In genomic region chr15:68290715-68291114, GRCh38 we compare ENCODE assay signal across 25 cellular contexts.
"Had no signal": no experiment of that assay in that cellular context is flagged by ENCODE, and none has a peak within 500 bp of the region (broad histone marks: within the 10 kb centered on the region; RNA-seq: fewer than 3 reads in every experiment).

No MANE protein-coding gene starts in this region.

- H3K9me3 ChIP-seq: ascending aorta, neutrophil, pancreas, prostate gland, spleen, transverse colon had no signal

- H3K4me3 Mint-ChIP-seq: activated naive CD8-positive, alpha-beta T cell treated with anti-CD3 and anti-CD28 coated beads, Interleukin-2, amount 10 ng/mL, durations not matched to agents 7 days and 5 days; brain; dendritic cell treated with granulocyte-macrophage colony-stimulating factor and Interleukin-4, amounts not matched to agents 40 ng/mL and 50 ng/mL, for 4 days; endodermal cell; mesothelial cell of epicardium; nephron progenitor cell; T-helper 1 cell treated with Interleukin-12 subunit alpha and Interleukin-12 subunit beta and Interleukin-4 antibody, amounts not matched to agents 30 μg/mL and 1 μg/mL, for 36 hours had no signal

- H3K4me3 ChIP-seq: ascending aorta, pancreas, prostate gland, spleen, transverse colon had no signal

- H3K9me3 Mint-ChIP-seq: activated naive CD8-positive, alpha-beta T cell treated with anti-CD3 and anti-CD28 coated beads, Interleukin-2, amount 10 ng/mL, durations not matched to agents 7 days and 5 days; activated T-cell treated with anti-CD3 and anti-CD28 coated beads, Interleukin-2, amount 50 U/mL, for 72 hours; dendritic cell treated with granulocyte-macrophage colony-stimulating factor and Interleukin-4, amounts not matched to agents 40 ng/mL and 50 ng/mL, for 4 days; endodermal cell; mesothelial cell of epicardium; naive B cell; T-helper 1 cell treated with Interleukin-12 subunit alpha and Interleukin-12 subunit beta and Interleukin-4 antibody, amounts not matched to agents 30 μg/mL and 1 μg/mL, for 36 hours had no signal

- H3K27me3 ChIP-seq: ascending aorta, neutrophil, pancreas, spleen, transverse colon had no signal

- H3K27ac ChIP-seq: ascending aorta, neutrophil, pancreas, prostate gland, spleen, transverse colon had no signal

- H3K36me3 ChIP-seq: prostate gland had no signal

- DNase-seq: activated CD4-positive, alpha-beta T cell treated with anti-CD3 and anti-CD28 coated beads, Interleukin-2, amount 50 U/mL, for 4 hours; activated CD4-positive, CD25-positive, alpha-beta regulatory T cell treated with anti-CD3 and anti-CD28 coated beads, Interleukin-2, amount 50 U/mL, for 72 hours; activated naive CD4-positive, alpha-beta T cell; activated naive CD8-positive, alpha-beta T cell treated with anti-CD3 and anti-CD28 coated beads, Interleukin-2, amount 10 ng/mL, durations not matched to agents 7 days and 5 days; activated T-cell treated with anti-CD3 and anti-CD28 coated beads for 4 hours; activated T-cell treated with anti-CD3 and anti-CD28 coated beads, Interleukin-2, amount 50 U/mL, for 72 hours; caudate nucleus; endodermal cell; foreskin fibroblast; naive B cell; nephron progenitor cell; pancreas; spleen; stimulated activated naive CD4-positive, alpha-beta T cell treated with Interleukin-2 at 50 U/mL for 16 hours; SW 1271; T-helper 9 cell; transverse colon had no signal

- ATAC-seq: activated T-cell treated with anti-CD3 and anti-CD28 coated beads, Interleukin-2, amount 50 U/mL, for 72 hours; esophagus mucosa; pancreas had no signal

- H3K27ac Mint-ChIP-seq: brain; dendritic cell treated with granulocyte-macrophage colony-stimulating factor and Interleukin-4, amounts not matched to agents 40 ng/mL and 50 ng/mL, for 4 days; endodermal cell; mesothelial cell of epicardium; naive B cell; nephron progenitor cell; T-helper 1 cell treated with Interleukin-12 subunit alpha and Interleukin-12 subunit beta and Interleukin-4 antibody, amounts not matched to agents 30 μg/mL and 1 μg/mL, for 36 hours had no signal

- H3K4me1 ChIP-seq: prostate gland had no signal

- H3K27me3 Mint-ChIP-seq: activated naive CD8-positive, alpha-beta T cell treated with anti-CD3 and anti-CD28 coated beads, Interleukin-2, amount 10 ng/mL, durations not matched to agents 7 days and 5 days; brain; dendritic cell treated with granulocyte-macrophage colony-stimulating factor and Interleukin-4, amounts not matched to agents 40 ng/mL and 50 ng/mL, for 4 days; naive B cell had no signal
